In genomic region chr12:700061-700460, GRCh38 we compare ENCODE assay signal across 32 cellular contexts. TPM values are rescaled to one million over a fixed set of nuclear protein-coding genes. Genes with fewer than 3 reads are reported as not detected.
DNase-seq lines count a peak whose midpoint lies in the region; TF ChIP-seq lines count a peak whose summit lies in the region.
"Had no signal": no experiment of that assay in that cellular context is flagged by ENCODE, and none has a peak within 500 bp of the region (broad histone marks: within the 10 kb centered on the region; RNA-seq: fewer than 3 reads in every experiment).

No MANE protein-coding gene starts in this region.

- H3K36me3 ChIP-seq in neural progenitor cell = no peaks in the 10 kb centered on the region
- no peaks in the 10 kb centered on the region for H3K36me3 ChIP-seq in SJCRH30
- H3K36me3 ChIP-seq in SK-N-SH (replicated peaks in 1 of 2; ENCODE audit: control insufficient read depth in 1 of 2, insufficient read depth in 2 of 2, low read length in 1 of 2) = no peaks in the 10 kb centered on the region
- H3K36me3 ChIP-seq: esophagus muscularis mucosa, upper lobe of left lung had no signal

- H3K4me1 ChIP-seq in neural progenitor cell (no peaks in the 10 kb centered on the region), SJCRH30 (peaks cover 9% of the 10 kb centered on the region; the same call in 1 of the 2 replicates), SK-N-SH (ENCODE audit: control insufficient read depth in 1 of 2, insufficient read depth in 2 of 2, low read depth in 1 of 2, low read length in 1 of 2) (no peaks in the 10 kb centered on the region)
- H3K4me1 ChIP-seq: upper lobe of left lung had no signal

- intact Hi-C loops in dorsolateral prefrontal cortex (cut with DNase I) = loop anchor here (2.0 to 5.0 kb wide), 3 partner anchors 38 to 52 kb away; partner anchors contain the start of genes NINJ2 (in 1 of the 2) and WNK1 (in 1 of the 2)

- no peaks in the 10 kb centered on the region for H3K27me3 ChIP-seq in dorsolateral prefrontal cortex
- H3K27me3 ChIP-seq in neural progenitor cell = no peaks in the 10 kb centered on the region
- no peaks in the 10 kb centered on the region for H3K27me3 ChIP-seq in SJCRH30
- peaks cover 5% of the 10 kb centered on the region; the same call in 1 of the 2 replicates for H3K27me3 ChIP-seq in SK-N-SH (ENCODE audit: insufficient read depth)
- H3K27me3 ChIP-seq: esophagus muscularis mucosa, upper lobe of left lung had no signal

- H3K4me3 Mint-ChIP-seq in activated naive CD4-positive, alpha-beta T cell treated with anti-CD3 and anti-CD28 coated beads, Interleukin-2, amount 50 U/mL, for 24 hours = no peak overlapping the region
- H3K4me3 Mint-ChIP-seq in neural progenitor cell = no peak overlapping the region
- H3K4me3 Mint-ChIP-seq: activated CD4-positive, alpha-beta memory T cell treated with anti-CD3 and anti-CD28 coated beads, Interleukin-2, amount 10 ng/mL, durations not matched to agents 7 days and 5 days; activated T-helper 17 cell treated with anti-CD3 and anti-CD28 coated beads, Interleukin-2, amount 50 U/mL, for 72 hours; CD4-positive, CD25-positive, alpha-beta regulatory T cell; stimulated activated effector memory CD8-positive, alpha-beta T cell treated with anti-CD3 and anti-CD28 coated beads, Interleukin-12 subunit alpha, Interleukin-12 subunit beta, amount 100 ng/mL, for 72 hours; T-helper 17 cell had no signal

- peak overlapping the region; percentile 35 for H3K27ac Mint-ChIP-seq in activated naive CD4-positive, alpha-beta T cell treated with anti-CD3 and anti-CD28 coated beads, Interleukin-2, amount 50 U/mL, for 24 hours
- no peak overlapping the region for H3K27ac Mint-ChIP-seq in neural progenitor cell
- H3K27ac Mint-ChIP-seq: activated CD4-positive, alpha-beta memory T cell treated with anti-CD3 and anti-CD28 coated beads, Interleukin-2, amount 10 ng/mL, durations not matched to agents 7 days and 5 days; activated naive CD4-positive, alpha-beta T cell treated with anti-CD3 and anti-CD28 coated beads, Interleukin-2, amount 50 U/mL, for 72 hours; activated T-helper 17 cell treated with anti-CD3 and anti-CD28 coated beads, Interleukin-2, amount 50 U/mL, for 72 hours; stimulated activated effector memory CD8-positive, alpha-beta T cell treated with anti-CD3 and anti-CD28 coated beads, Interleukin-12 subunit alpha, Interleukin-12 subunit beta, amount 100 ng/mL, for 72 hours; T-helper 17 cell had no signal

- H3K4me2 ChIP-seq in neural progenitor cell (no peak overlapping the region), SK-N-SH (no peak overlapping the region)

- H3K36me3 Mint-ChIP-seq in activated naive CD4-positive, alpha-beta T cell treated with anti-CD3 and anti-CD28 coated beads, Interleukin-2, amount 50 U/mL, for 24 hours = peaks cover 4% of the 10 kb centered on the region
- no peaks in the 10 kb centered on the region for H3K36me3 Mint-ChIP-seq in neural progenitor cell
- H3K36me3 Mint-ChIP-seq: CD4-positive, CD25-positive, alpha-beta regulatory T cell; stimulated activated effector memory CD8-positive, alpha-beta T cell treated with anti-CD3 and anti-CD28 coated beads, Interleukin-12 subunit alpha, Interleukin-12 subunit beta, amount 100 ng/mL, for 72 hours had no signal

- H3F3A ChIP-seq in neural progenitor cell (ENCODE audit: low read depth) = peaks cover 4% of the 10 kb centered on the region
- no peaks in the 10 kb centered on the region for H3F3A ChIP-seq in SK-N-SH (replicated peaks; ENCODE audit: insufficient read depth)

- H3K79me2 ChIP-seq in neural progenitor cell (ENCODE audit: low read depth) = no peaks in the 10 kb centered on the region
- no peaks in the 10 kb centered on the region for H3K79me2 ChIP-seq in SK-N-SH (ENCODE audit: insufficient read depth)

- CTCF ChIA-PET in SK-N-SH (lab: Yijun Ruan, JAX) = interaction anchor here (0.5 to 1.1 kb wide), 3 partner anchors 34 to 1214 kb away, joined by 3 read pairs; no protein-coding TSS in a partner anchor

- H3K27me3 Mint-ChIP-seq in activated naive CD4-positive, alpha-beta T cell treated with anti-CD3 and anti-CD28 coated beads, Interleukin-2, amount 50 U/mL, for 24 hours = no peaks in the 10 kb centered on the region
- peaks cover 4% of the 10 kb centered on the region for H3K27me3 Mint-ChIP-seq in neural progenitor cell (ENCODE audit: insufficient read depth, low read depth)
- H3K27me3 Mint-ChIP-seq: activated CD4-positive, alpha-beta memory T cell treated with anti-CD3 and anti-CD28 coated beads, Interleukin-2, amount 10 ng/mL, durations not matched to agents 7 days and 5 days; activated T-helper 17 cell treated with anti-CD3 and anti-CD28 coated beads, Interleukin-2, amount 50 U/mL, for 72 hours; CD4-positive, CD25-positive, alpha-beta regulatory T cell; T-helper 17 cell had no signal

- H2AFZ ChIP-seq in neural progenitor cell (replicated peaks) (peak overlapping the region; percentile 79), SK-N-SH (ENCODE audit: low read depth) (no peak overlapping the region)
- H2AFZ ChIP-seq: GM23248 had no signal

- 70% methylated on average over 4 of the region's 4 CpGs for WGBS in SK-N-SH (ENCODE audit: low lambda C conversion rate)

- H3K27ac ChIP-seq in dorsolateral prefrontal cortex = peak overlapping the region in 58 of 59 donors; percentile 80 to 100 (median 97)
- no peak overlapping the region for H3K27ac ChIP-seq in neural progenitor cell
- H3K27ac ChIP-seq in SJCRH30 = no peak overlapping the region
- no peak overlapping the region for H3K27ac ChIP-seq in SK-N-SH (ENCODE audit: low read depth in 2 of 2, low read length in 1 of 2)
- H3K27ac ChIP-seq: coronary artery, esophagus muscularis mucosa, GM23248, psoas muscle, upper lobe of left lung had no signal

- no peak for DNase-seq in activated naive CD4-positive, alpha-beta T cell treated with Interleukin-2 at 50 U/mL for 16 hours
- peak in 1 of 10 donors; percentile 18 for DNase-seq in dorsolateral prefrontal cortex
- peak; percentile 28 for DNase-seq in neural progenitor cell (ENCODE audit: low spot score)
- no peak for DNase-seq in SJCRH30
- DNase-seq in DMS79 treated with DMSO at 0.1 percent for 48 hours (lab: John Stamatoyannopoulos, UW) = no peak
- no peak for DNase-seq in SK-N-SH
- no peak for DNase-seq in RKO (ENCODE audit: low spot score)
- DNase-seq: activated CD4-positive, alpha-beta memory T cell treated with anti-CD3 and anti-CD28 coated beads, Interleukin-2, amount 10 ng/mL, durations not matched to agents 7 days and 5 days; activated CD4-positive, CD25-positive, alpha-beta regulatory T cell treated with anti-CD3 and anti-CD28 coated beads, Interleukin-2, amount 50 U/mL, for 72 hours; Calu3; CD4-positive, CD25-positive, alpha-beta regulatory T cell; DND-41; foreskin fibroblast; GF-D8; GM23248; left ventricle myocardium superior; NCI-H1105; NCI-H187 treated with DMSO at 0.1 percent for 48 hours; NCI-H526; PC-3; psoas muscle; stimulated activated CD4-positive, alpha-beta T cell treated with anti-CD3 and anti-CD28 coated beads, Interleukin-15, amount 100 ng/mL, for 24 hours; T-helper 17 cell; upper lobe of left lung had no signal

- H3K9ac ChIP-seq in neural progenitor cell (no peak overlapping the region), SK-N-SH (no peak overlapping the region)
- H3K9ac ChIP-seq: GM23248 had no signal

- no peak overlapping the region for H3K4me3 ChIP-seq in dorsolateral prefrontal cortex
- no peak overlapping the region for H3K4me3 ChIP-seq in neural progenitor cell
- no peak overlapping the region for H3K4me3 ChIP-seq in SJCRH30
- no peak overlapping the region for H3K4me3 ChIP-seq in SK-N-SH (ENCODE audit: low read depth in 2 of 2, low read length in 1 of 2)
- H3K4me3 ChIP-seq: coronary artery, esophagus muscularis mucosa, GM23248, K562, psoas muscle, upper lobe of left lung had no signal

- TF ChIP-seq RAD21 in SK-N-SH (IDR thresholded peaks at IDR 0.05; ENCODE audit: low read length) = no peak

- peaks cover 53% of the 10 kb centered on the region for H3K4me1 Mint-ChIP-seq in activated naive CD4-positive, alpha-beta T cell treated with anti-CD3 and anti-CD28 coated beads, Interleukin-2, amount 50 U/mL, for 24 hours
- peaks cover 4% of the 10 kb centered on the region for H3K4me1 Mint-ChIP-seq in neural progenitor cell

- no peaks in the 10 kb centered on the region for H4K20me1 ChIP-seq in neural progenitor cell (ENCODE audit: low read depth)
- no peaks in the 10 kb centered on the region for H4K20me1 ChIP-seq in SK-N-SH (ENCODE audit: insufficient read depth)

- no peaks in the 10 kb centered on the region for H3K9me3 Mint-ChIP-seq in activated naive CD4-positive, alpha-beta T cell treated with anti-CD3 and anti-CD28 coated beads, Interleukin-2, amount 50 U/mL, for 24 hours
- peaks cover 28% of the 10 kb centered on the region for H3K9me3 Mint-ChIP-seq in neural progenitor cell

- H3K9me2 ChIP-seq in SK-N-SH = no peaks in the 10 kb centered on the region

- TF ChIP-seq EP300 in SK-N-SH (IDR thresholded peaks at IDR 0.05; ENCODE audit: borderline replicate concordance in 1 of 2, low read depth in 1 of 2, low read length in 1 of 2) = no peak

- H3K9me3 ChIP-seq in neural progenitor cell (ENCODE audit: low read depth) (no peaks in the 10 kb centered on the region), SJCRH30 (replicated peaks) (peaks cover 15% of the 10 kb centered on the region), SK-N-SH (no peaks in the 10 kb centered on the region)

- POLR2A ChIA-PET in SK-N-SH (lab: Yijun Ruan, JAX) = no interaction called here

- peak in 13 of 56 donors; percentile 9 to 38 (median 22) for TF ChIP-seq CTCF in dorsolateral prefrontal cortex (IDR thresholded peaks at IDR 0.05 in 54 of 56, conservative IDR thresholded peaks at IDR 0.05 in 2 of 56; ENCODE audit: low read depth in 1 of 56, partially characterized antibody in 56 of 56)
- peak; percentile 20 for TF ChIP-seq CTCF in neural progenitor cell (IDR thresholded peaks at IDR 0.05)
- TF ChIP-seq CTCF in SK-N-SH (IDR thresholded peaks at IDR 0.05) = no peak

RNA-seq across cellular contexts. Expression of gene NINJ2, which starts 36.8 kb away (rescaled TPM):
- total RNA-seq in dorsolateral prefrontal cortex (10 to 100 TPM in 88 of 120 experiments, 1 to 10 TPM in 32; 1.6 to 80.0 (median 16.4) TPM), neural progenitor cell (ENCODE audit: low replicate concordance) (0.37 TPM in 1 of 2 replicates, not detected in the other)
- total RNA-seq in SJCRH30 (2014; rRNA removed; shearing (Covaris generic)) = 0.24 TPM in 1 of 2 replicates, not detected in the other
- polyA plus RNA-seq in SK-N-SH (2012; rRNA removed) = 0.07 TPM in 1 of 2 replicates, not detected in the other
- 0.09 and 0.13 TPM in 2 replicates for polyA plus RNA-seq in SK-N-SH (2012; cell fraction: cytosol; rRNA removed)
- polyA plus RNA-seq in SK-N-SH (2012; cell fraction: nucleus; rRNA removed) = not detected in 2 replicates
- total RNA-seq: A172, Calu3, PC-3 had no signal

RNA-seq across cellular contexts. Expression of gene WNK1, which starts 52.3 kb away (rescaled TPM):
- total RNA-seq in dorsolateral prefrontal cortex (100 to 1,000 TPM; 266 to 597 (median 370) TPM), neural progenitor cell (ENCODE audit: low replicate concordance) (66.3 and 73.1 TPM in 2 replicates)
- 83.3 and 88.8 TPM in 2 replicates for total RNA-seq in SJCRH30 (2014; rRNA removed; shearing (Covaris generic))
- 28.8 and 30.5 TPM in 2 replicates for polyA plus RNA-seq in SK-N-SH (2012; rRNA removed)
- 17.4 and 26.0 TPM in 2 replicates for polyA plus RNA-seq in SK-N-SH (2012; cell fraction: cytosol; rRNA removed)
- 43.2 and 69.2 TPM in 2 replicates for polyA plus RNA-seq in SK-N-SH (2012; cell fraction: nucleus; rRNA removed)

Comparison
In these comparisons a context has a peak if more than half of its experiments do, and no peak if none do; other contexts are left out.
1. H3K27ac ChIP-seq: peak in dorsolateral prefrontal cortex (58 of 59); none in neural progenitor cell (single experiment), SJCRH30 (single experiment) and SK-N-SH (0 of 2).